8 cellular contexts compared by ENCODE assay signal in genomic region chr15:41230650-41231533, GRCh38. TPM values are rescaled to one million over a fixed set of nuclear protein-coding genes. Genes with fewer than 3 reads are reported as not detected.
A peak's percentile ranks its signal among the peaks of the same experiment; 100 is the strongest.
DNase-seq lines count a peak whose midpoint lies in the region; ATAC-seq, FAIRE-seq and TF ChIP-seq lines count a peak whose summit lies in the region.

Gene CHP1, plus strand, starts transcription at chr15:41231268. Its CDS starts 115 bp downstream, at chr15:41231383.
A gene with protein sequence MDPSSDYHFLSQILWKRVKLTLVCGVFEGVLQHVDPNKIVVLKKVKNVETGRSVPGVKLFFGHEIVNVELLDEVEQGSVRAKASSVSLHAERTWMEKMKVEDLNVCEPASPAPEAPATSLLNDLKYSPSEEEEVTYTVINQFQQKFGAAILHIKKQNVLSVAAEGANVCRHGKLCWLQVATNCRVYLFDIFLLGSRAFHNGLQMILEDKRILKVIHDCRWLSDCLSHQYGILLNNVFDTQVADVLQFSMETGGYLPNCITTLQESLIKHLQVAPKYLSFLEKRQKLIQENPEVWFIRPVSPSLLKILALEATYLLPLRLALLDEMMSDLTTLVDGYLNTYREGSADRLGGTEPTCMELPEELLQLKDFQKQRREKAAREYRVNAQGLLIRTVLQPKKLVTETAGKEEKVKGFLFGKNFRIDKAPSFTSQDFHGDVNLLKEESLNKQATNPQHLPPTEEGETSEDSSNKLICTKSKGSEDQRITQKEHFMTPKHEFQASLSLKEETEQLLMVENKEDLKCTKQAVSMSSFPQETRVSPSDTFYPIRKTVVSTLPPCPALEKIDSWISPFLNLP (minus strand): TSS chr15:41230757. CDS start chr15:41226575, 4,182 bp downstream.

- no peaks in the 10 kb centered on the region for H3K9me3 ChIP-seq in small intestine (ENCODE audit: control insufficient read depth, low read depth)

- peaks cover 0 to 3% of the 10 kb centered on the region in 2 donors for H3K4me1 ChIP-seq in small intestine (ENCODE audit: control insufficient read depth in 2 of 2, insufficient read depth in 1 of 2, low read depth in 1 of 2, low read length in 1 of 2)

- peak; percentile 84 for DNase-seq in AG09309 (ENCODE audit: low read depth)
- DNase-seq in NCI-H2227 (lab: John Stamatoyannopoulos, UW; ENCODE audit: unreplicated experiment), result peak; percentile 95
- peak; percentile 99 for DNase-seq in cardiac fibroblast (ENCODE audit: low read depth in 2 of 2)
- peak; percentile 99 for DNase-seq in iPS-NIHi7 (ENCODE audit: extremely low spot score)
- peak; percentile 98 for DNase-seq in small intestine

- H3K36me3 ChIP-seq in small intestine (ENCODE audit: control insufficient read depth in 2 of 2, insufficient read depth in 2 of 2, low read length in 2 of 2), result peaks cover 0 to 2% of the 10 kb centered on the region in 2 donors

- H3K27me3 ChIP-seq in small intestine (ENCODE audit: control insufficient read depth in 2 of 2, insufficient read depth in 2 of 2, low read length in 2 of 2), result no peaks in the 10 kb centered on the region

- peak; percentile 95 for TF ChIP-seq CTCF in AG09309 (IDR thresholded peaks at IDR 0.05; ENCODE audit: control insufficient read depth, insufficient read depth, low read depth, low read length, missing control alignments)
- TF ChIP-seq CTCF in WI38 (IDR thresholded peaks at IDR 0.05; ENCODE audit: low read depth, low read length), result peak; percentile 88
- peak; percentile 93 for TF ChIP-seq CTCF in cardiac fibroblast (IDR thresholded peaks at IDR 0.05; ENCODE audit: low read depth, low read length)

- ATAC-seq in GM18909 (IDR thresholded peaks at IDR 0.05; ENCODE audit: poor library complexity, unreplicated experiment) (peak; percentile 95), HG03159 (IDR thresholded peaks at IDR 0.05; ENCODE audit: unreplicated experiment) (peak; percentile 88)

- H3K27ac ChIP-seq in small intestine (ENCODE audit: low read depth in 1 of 2, low read length in 1 of 2), result peak within 1 kb of the TSS; percentile 83 to 94

- H3K4me3 ChIP-seq in AG09309 (ENCODE audit: control insufficient read depth, low read depth, low read length), result peak within 1 kb of the TSS; percentile 100
- H3K4me3 ChIP-seq in WI38 (ENCODE audit: low read depth, low read length), result peak within 1 kb of the TSS; percentile 93
- H3K4me3 ChIP-seq in cardiac fibroblast (replicated peaks in 1 of 2; ENCODE audit: low read depth in 2 of 2, low read length in 2 of 2), result peak within 1 kb of the TSS; percentile 85 to 99
- peak within 1 kb of the TSS; percentile 65 to 73 for H3K4me3 ChIP-seq in small intestine (ENCODE audit: low read depth in 1 of 2, low read length in 2 of 2)

- FAIRE-seq in small intestine (lab: Jason Lieb, UNC), result no peak

- 0 to 1% (median 1%) methylated on average over 72 to 80 of the region's 80 CpGs for WGBS in small intestine, 3 donors

RNA-seq across cellular contexts. Expression of gene CHP1, which starts in this region (rescaled TPM):
- 100 to 1,000 TPM; 102 to 147 (median 116) TPM for polyA plus RNA-seq in small intestine

RNA-seq across cellular contexts. Expression of the second gene that starts in this region (rescaled TPM):
- polyA plus RNA-seq in small intestine, result under 1 TPM in 1 of 3 donors, not detected in 2; 0.27 TPM

Comparison
In these comparisons a context has a peak if more than half of its experiments do, and no peak if none do; other contexts are left out.
1. Peak in every context shown above with its lines: DNase-seq, ATAC-seq, H3K4me3 ChIP-seq and H3K27ac ChIP-seq.